In genomic region chr13:40016953-40017660, GRCh38 we compare ENCODE assay signal across 1 cellular context.
TF ChIP-seq lines count a peak whose summit lies in the region.

No MANE protein-coding gene starts in this region.

TF ChIP-seq in H1, 55 proteins besides CTCF, POLR2A, EP300 and RAD21 (continued from another document):
- TF ChIP-seq CHD7 (IDR thresholded peaks at IDR 0.05; ENCODE audit: insufficient replicate concordance, low read length) (no peak), ATF2 (IDR thresholded peaks at IDR 0.05; ENCODE audit: low read length) (no peak), TCF12 (IDR thresholded peaks at IDR 0.05; ENCODE audit: low read depth, low read length) (no peak), KDM1A (IDR thresholded peaks at IDR 0.05; ENCODE audit: borderline replicate concordance, low read length) (no peak)
